Comparison of ENCODE assay signal across 20 cellular contexts in genomic region chr11:75194147-75194546, GRCh38. TPM values are rescaled to one million over a fixed set of nuclear protein-coding genes. Genes with fewer than 3 reads are reported as not detected.
DNase-seq lines count a peak whose midpoint lies in the region; ATAC-seq and TF ChIP-seq lines count a peak whose summit lies in the region.
"Had no signal": no experiment of that assay in that cellular context is flagged by ENCODE, and none has a peak within 500 bp of the region (broad histone marks: within the 10 kb centered on the region; RNA-seq: fewer than 3 reads in every experiment).

No MANE protein-coding gene starts in this region.

- peak in 1 of 2 donors; percentile 38 for DNase-seq in breast epithelium (ENCODE audit: low spot score in 2 of 2)
- no peak for DNase-seq in Right ventricle myocardium superior
- no peak for DNase-seq in right lobe of liver
- no peak for DNase-seq in erythroblast (lab: John Stamatoyannopoulos, UW)
- DNase-seq: Calu3; CD8-positive, alpha-beta T cell; GM23248; HCEC 1CT; NCI-H1105; NCI-H1694; NCI-H2081 treated with DMSO at 0.1 percent for 48 hours; NCI-H510A treated with DMSO at 0.1 percent for 48 hours; NCI-H774; SHP77 had no signal

- H3K36me3 ChIP-seq in breast epithelium = no peaks in the 10 kb centered on the region
- peaks cover 0 to 75% (median 16%) of the 10 kb centered on the region in 4 donors for H3K36me3 ChIP-seq in right lobe of liver
- H3K36me3 ChIP-seq in subcutaneous abdominal adipose tissue (ENCODE audit: control insufficient read depth in 5 of 5, insufficient read depth in 5 of 5, low read length in 5 of 5) = peaks cover 0 to 28% (median 2%) of the 10 kb centered on the region in 5 donors

- H3K9ac ChIP-seq in subcutaneous abdominal adipose tissue (ENCODE audit: low read length in 5 of 5) = peak overlapping the region in 2 of 5 donors; percentile 42 to 74
- H3K9ac ChIP-seq: GM23248 had no signal

- 24% methylated on average over 4 of the region's 5 CpGs for WGBS in right lobe of liver (ENCODE audit: insufficient coverage, low coverage, low lambda C conversion rate, missing lambda C conversion rate)

- H3K9me3 ChIP-seq in breast epithelium = no peaks in the 10 kb centered on the region
- H3K9me3 ChIP-seq in right lobe of liver = no peaks in the 10 kb centered on the region
- H3K9me3 ChIP-seq in subcutaneous abdominal adipose tissue (ENCODE audit: control insufficient read depth in 5 of 5, low read length in 5 of 5) = no peaks in the 10 kb centered on the region
- H3K9me3 ChIP-seq: A549 had no signal

- intact Hi-C loops in breast epithelium (cut with DNase I; ENCODE audit: low total_unique reads) = no loop called here
- intact Hi-C loops in Right ventricle myocardium superior (cut with DNase I) = no loop called here
- intact Hi-C loops in right lobe of liver (cut with DNase I) = no loop called here

- TF ChIP-seq CTCF in breast epithelium (IDR thresholded peaks at IDR 0.05) (no peak), right lobe of liver (IDR thresholded peaks at IDR 0.05) (no peak)

- H3K4me3 ChIP-seq in breast epithelium = no peak overlapping the region
- H3K4me3 ChIP-seq in right lobe of liver = no peak overlapping the region
- H3K4me3 ChIP-seq in subcutaneous abdominal adipose tissue (ENCODE audit: low read depth in 1 of 5, low read length in 5 of 5) = no peak overlapping the region
- H3K4me3 ChIP-seq: A549, GM23248 had no signal

- H3K27ac ChIP-seq in breast epithelium = peak overlapping the region; percentile 27 to 72
- peak overlapping the region in 2 of 3 donors; percentile 69 to 76 for H3K27ac ChIP-seq in right lobe of liver
- peak overlapping the region; percentile 84 for H3K27ac ChIP-seq in subcutaneous abdominal adipose tissue (ENCODE audit: low read depth, low read length)
- H3K27ac ChIP-seq: A549, GM23248 had no signal

- H3K27me3 ChIP-seq in breast epithelium (no peaks in the 10 kb centered on the region), right lobe of liver (no peaks in the 10 kb centered on the region), subcutaneous abdominal adipose tissue (ENCODE audit: control insufficient read depth in 5 of 5, insufficient read depth in 4 of 5, low read length in 5 of 5) (no peaks in the 10 kb centered on the region)

- ATAC-seq in Right ventricle myocardium superior (ENCODE audit: poor library complexity) (peak; percentile 19), right lobe of liver (peak in 3 of 4 donors; percentile 1 to 27 (median 13)), HG03039 (IDR thresholded peaks at IDR 0.05; ENCODE audit: unreplicated experiment) (no peak), HG02678 (IDR thresholded peaks at IDR 0.05; ENCODE audit: unreplicated experiment) (no peak)
- ATAC-seq: A549; CD8-positive, alpha-beta T cell had no signal

- H3K4me1 ChIP-seq in breast epithelium (peaks cover 0 to 5% of the 10 kb centered on the region in 2 donors), right lobe of liver (peaks cover 0 to 65% (median 11%) of the 10 kb centered on the region in 4 donors), subcutaneous abdominal adipose tissue (ENCODE audit: control insufficient read depth in 5 of 5, insufficient read depth in 5 of 5, low read length in 5 of 5) (peaks cover 15 to 85% (median 83%) of the 10 kb centered on the region in 5 donors)

- TF ChIP-seq POLR2A in breast epithelium (IDR thresholded peaks at IDR 0.05) = no peak
- no peak for TF ChIP-seq POLR2A in right lobe of liver (IDR thresholded peaks at IDR 0.05)
- no peak for TF ChIP-seq POLR2A in erythroblast (IDR thresholded peaks at IDR 0.05; ENCODE audit: low read length)

RNA-seq across cellular contexts. Expression of gene SLCO2B1, which starts 43.2 kb away (rescaled TPM):
- total RNA-seq in breast epithelium = 10 to 100 TPM; 23.9 to 86.9 (median 32.3) TPM
- total RNA-seq in Right ventricle myocardium superior = 28.2 TPM
- 100 to 1,000 TPM; 145 to 316 (median 199) TPM for total RNA-seq in right lobe of liver
- total RNA-seq: CD8-positive, alpha-beta T cell; GM23248; LHCN-M2 had no signal

RNA-seq across cellular contexts. Expression of gene TPBGL, which starts 46.4 kb away (rescaled TPM):
- total RNA-seq in breast epithelium (under 1 TPM in 1 of 3 donors, not detected in 2; 0.33 TPM), Right ventricle myocardium superior (0.11 TPM), right lobe of liver (not detected)
- total RNA-seq: Calu3, GM23248, LHCN-M2, OCI-LY7 had no signal

Comparison
In these comparisons a context has a peak if more than half of its experiments do, and no peak if none do; other contexts are left out.
1. ATAC-seq: peak in Right ventricle myocardium superior (single experiment) and right lobe of liver (3 of 4); none in HG03039 (single experiment) and HG02678 (single experiment).
2. Peak in every context shown above with its lines, with median percentiles within 50 percentile points of each other: H3K27ac ChIP-seq.